1 cellular context compared by ENCODE assay signal in the genomic region with DNA sequence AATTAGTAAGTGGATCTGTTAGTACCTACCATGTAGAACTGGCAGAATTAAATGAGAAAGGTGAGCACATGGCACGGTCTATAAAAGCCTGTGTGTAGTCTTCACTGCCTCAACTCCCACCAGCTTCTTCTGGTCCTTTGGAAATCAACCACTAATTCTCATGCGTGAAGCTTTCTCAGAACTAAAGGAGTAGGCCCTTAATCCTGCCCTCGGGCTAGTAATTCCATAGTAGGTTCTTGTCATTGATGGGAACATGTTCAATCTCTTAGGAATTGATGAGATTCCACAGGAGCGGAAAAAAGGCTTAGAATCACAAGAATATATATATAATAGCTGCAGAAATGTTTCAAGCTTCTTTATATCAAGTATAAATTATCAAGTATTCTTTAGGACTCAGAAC.
TF ChIP-seq lines count a peak whose summit lies in the region.

No MANE protein-coding gene starts in this region.

TF ChIP-seq in HepG2, 621 proteins besides CTCF, POLR2A, EP300 and RAD21:
- TF ChIP-seq NR2C2 (CRISPR knock-in tag; IDR thresholded peaks at IDR 0.05; ENCODE audit: borderline replicate concordance), result 0 out of 2 replicates have a peak, but pooled peaks have one; percentile 1
- TF ChIP-seq, protein P1, sequence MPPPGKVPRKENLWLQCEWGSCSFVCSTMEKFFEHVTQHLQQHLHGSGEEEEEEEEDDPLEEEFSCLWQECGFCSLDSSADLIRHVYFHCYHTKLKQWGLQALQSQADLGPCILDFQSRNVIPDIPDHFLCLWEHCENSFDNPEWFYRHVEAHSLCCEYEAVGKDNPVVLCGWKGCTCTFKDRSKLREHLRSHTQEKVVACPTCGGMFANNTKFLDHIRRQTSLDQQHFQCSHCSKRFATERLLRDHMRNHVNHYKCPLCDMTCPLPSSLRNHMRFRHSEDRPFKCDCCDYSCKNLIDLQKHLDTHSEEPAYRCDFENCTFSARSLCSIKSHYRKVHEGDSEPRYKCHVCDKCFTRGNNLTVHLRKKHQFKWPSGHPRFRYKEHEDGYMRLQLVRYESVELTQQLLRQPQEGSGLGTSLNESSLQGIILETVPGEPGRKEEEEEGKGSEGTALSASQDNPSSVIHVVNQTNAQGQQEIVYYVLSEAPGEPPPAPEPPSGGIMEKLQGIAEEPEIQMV (CRISPR knock-in tag; IDR thresholded peaks at IDR 0.05; ENCODE audit: low read depth), result no peak
- TF ChIP-seq, protein P2, sequence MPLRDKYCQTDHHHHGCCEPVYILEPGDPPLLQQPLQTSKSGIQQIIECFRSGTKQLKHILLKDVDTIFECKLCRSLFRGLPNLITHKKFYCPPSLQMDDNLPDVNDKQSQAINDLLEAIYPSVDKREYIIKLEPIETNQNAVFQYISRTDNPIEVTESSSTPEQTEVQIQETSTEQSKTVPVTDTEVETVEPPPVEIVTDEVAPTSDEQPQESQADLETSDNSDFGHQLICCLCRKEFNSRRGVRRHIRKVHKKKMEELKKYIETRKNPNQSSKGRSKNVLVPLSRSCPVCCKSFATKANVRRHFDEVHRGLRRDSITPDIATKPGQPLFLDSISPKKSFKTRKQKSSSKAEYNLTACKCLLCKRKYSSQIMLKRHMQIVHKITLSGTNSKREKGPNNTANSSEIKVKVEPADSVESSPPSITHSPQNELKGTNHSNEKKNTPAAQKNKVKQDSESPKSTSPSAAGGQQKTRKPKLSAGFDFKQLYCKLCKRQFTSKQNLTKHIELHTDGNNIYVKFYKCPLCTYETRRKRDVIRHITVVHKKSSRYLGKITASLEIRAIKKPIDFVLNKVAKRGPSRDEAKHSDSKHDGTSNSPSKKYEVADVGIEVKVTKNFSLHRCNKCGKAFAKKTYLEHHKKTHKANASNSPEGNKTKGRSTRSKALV (CRISPR knock-in tag; IDR thresholded peaks at IDR 0.05), result no peak
- TF ChIP-seq ZNF33A (CRISPR knock-in tag; IDR thresholded peaks at IDR 0.05; ENCODE audit: borderline replicate concordance), result 0 out of 2 replicates have a peak, but pooled peaks have one; percentile 7
- TF ChIP-seq ZNF557 (CRISPR knock-in tag; IDR thresholded peaks at IDR 0.05), result no peak
- 0 out of 2 replicates have a peak, but pooled peaks have one; percentile 7 for TF ChIP-seq ZNF775 (CRISPR knock-in tag; IDR thresholded peaks at IDR 0.05; ENCODE audit: borderline replicate concordance)
- TF ChIP-seq EZH2 (conservative IDR thresholded peaks at IDR 0.05; ENCODE audit: low read depth, low read length), result no peak
